1 cellular context compared by ENCODE assay signal in the genomic region with DNA sequence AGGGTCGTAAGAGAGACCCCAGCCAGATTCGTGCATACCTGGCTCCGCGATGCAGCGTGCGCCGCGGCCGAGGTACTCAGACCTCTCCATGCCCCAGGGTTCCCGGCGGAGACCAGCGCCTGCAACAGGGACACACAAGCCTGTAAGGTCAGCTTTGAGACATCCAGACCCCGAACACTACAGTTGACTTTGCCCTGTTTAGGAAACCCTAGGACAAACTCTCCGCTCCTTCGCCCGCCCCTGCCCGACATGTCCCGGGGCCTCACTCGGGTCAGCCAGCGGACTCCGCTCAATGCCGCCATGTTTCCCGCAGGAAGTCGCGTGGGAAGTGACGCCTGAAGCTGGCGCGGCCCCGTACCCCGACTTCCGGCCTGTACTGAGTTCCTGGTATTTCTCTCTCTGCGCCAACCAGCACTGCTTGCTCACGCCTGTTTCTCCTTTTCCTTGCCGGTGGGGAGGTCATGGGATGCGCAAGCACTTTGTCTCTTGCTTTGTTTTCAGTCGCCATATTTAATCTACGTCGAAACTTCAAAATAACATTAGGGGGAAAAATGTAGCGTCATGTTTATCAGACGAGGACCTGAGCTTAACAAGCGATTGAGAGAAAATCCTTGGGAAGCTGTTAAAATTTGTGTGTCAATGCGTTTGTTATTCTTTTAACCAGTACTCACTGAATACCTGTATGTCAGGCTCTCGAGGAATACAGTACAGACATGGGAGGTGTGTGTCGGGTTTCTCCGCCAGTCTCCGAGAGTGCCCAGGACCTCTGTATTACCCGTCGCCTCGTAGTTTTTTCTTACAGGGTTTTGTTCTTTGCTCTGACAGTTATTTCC.
TF ChIP-seq lines count a peak whose summit lies in the region.

A gene (minus strand): TSS at position 330 of the 833 bp plus-strand sequence. CDS start 28 bp downstream, at position 302.

TF ChIP-seq in K562, 482 proteins besides CTCF, POLR2A, EP300 and RAD21 (continued from another document and continues in another):
- TF ChIP-seq, protein P1, sequence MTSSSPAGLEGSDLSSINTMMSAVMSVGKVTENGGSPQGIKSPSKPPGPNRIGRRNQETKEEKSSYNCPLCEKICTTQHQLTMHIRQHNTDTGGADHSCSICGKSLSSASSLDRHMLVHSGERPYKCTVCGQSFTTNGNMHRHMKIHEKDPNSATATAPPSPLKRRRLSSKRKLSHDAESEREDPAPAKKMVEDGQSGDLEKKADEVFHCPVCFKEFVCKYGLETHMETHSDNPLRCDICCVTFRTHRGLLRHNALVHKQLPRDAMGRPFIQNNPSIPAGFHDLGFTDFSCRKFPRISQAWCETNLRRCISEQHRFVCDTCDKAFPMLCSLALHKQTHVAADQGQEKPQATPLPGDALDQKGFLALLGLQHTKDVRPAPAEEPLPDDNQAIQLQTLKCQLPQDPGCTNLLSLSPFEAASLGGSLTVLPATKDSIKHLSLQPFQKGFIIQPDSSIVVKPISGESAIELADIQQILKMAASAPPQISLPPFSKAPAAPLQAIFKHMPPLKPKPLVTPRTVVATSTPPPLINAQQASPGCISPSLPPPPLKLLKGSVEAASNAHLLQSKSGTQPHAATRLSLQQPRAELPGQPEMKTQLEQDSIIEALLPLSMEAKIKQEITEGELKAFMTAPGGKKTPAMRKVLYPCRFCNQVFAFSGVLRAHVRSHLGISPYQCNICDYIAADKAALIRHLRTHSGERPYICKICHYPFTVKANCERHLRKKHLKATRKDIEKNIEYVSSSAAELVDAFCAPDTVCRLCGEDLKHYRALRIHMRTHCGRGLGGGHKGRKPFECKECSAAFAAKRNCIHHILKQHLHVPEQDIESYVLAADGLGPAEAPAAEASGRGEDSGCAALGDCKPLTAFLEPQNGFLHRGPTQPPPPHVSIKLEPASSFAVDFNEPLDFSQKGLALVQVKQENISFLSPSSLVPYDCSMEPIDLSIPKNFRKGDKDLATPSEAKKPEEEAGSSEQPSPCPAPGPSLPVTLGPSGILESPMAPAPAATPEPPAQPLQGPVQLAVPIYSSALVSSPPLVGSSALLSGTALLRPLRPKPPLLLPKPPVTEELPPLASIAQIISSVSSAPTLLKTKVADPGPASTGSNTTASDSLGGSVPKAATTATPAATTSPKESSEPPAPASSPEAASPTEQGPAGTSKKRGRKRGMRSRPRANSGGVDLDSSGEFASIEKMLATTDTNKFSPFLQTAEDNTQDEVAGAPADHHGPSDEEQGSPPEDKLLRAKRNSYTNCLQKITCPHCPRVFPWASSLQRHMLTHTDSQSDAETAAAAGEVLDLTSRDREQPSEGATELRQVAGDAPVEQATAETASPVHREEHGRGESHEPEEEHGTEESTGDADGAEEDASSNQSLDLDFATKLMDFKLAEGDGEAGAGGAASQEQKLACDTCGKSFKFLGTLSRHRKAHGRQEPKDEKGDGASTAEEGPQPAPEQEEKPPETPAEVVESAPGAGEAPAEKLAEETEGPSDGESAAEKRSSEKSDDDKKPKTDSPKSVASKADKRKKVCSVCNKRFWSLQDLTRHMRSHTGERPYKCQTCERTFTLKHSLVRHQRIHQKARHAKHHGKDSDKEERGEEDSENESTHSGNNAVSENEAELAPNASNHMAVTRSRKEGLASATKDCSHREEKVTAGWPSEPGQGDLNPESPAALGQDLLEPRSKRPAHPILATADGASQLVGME (CRISPR knock-in tag; IDR thresholded peaks at IDR 0.05), result no peak
- TF ChIP-seq, protein P2, sequence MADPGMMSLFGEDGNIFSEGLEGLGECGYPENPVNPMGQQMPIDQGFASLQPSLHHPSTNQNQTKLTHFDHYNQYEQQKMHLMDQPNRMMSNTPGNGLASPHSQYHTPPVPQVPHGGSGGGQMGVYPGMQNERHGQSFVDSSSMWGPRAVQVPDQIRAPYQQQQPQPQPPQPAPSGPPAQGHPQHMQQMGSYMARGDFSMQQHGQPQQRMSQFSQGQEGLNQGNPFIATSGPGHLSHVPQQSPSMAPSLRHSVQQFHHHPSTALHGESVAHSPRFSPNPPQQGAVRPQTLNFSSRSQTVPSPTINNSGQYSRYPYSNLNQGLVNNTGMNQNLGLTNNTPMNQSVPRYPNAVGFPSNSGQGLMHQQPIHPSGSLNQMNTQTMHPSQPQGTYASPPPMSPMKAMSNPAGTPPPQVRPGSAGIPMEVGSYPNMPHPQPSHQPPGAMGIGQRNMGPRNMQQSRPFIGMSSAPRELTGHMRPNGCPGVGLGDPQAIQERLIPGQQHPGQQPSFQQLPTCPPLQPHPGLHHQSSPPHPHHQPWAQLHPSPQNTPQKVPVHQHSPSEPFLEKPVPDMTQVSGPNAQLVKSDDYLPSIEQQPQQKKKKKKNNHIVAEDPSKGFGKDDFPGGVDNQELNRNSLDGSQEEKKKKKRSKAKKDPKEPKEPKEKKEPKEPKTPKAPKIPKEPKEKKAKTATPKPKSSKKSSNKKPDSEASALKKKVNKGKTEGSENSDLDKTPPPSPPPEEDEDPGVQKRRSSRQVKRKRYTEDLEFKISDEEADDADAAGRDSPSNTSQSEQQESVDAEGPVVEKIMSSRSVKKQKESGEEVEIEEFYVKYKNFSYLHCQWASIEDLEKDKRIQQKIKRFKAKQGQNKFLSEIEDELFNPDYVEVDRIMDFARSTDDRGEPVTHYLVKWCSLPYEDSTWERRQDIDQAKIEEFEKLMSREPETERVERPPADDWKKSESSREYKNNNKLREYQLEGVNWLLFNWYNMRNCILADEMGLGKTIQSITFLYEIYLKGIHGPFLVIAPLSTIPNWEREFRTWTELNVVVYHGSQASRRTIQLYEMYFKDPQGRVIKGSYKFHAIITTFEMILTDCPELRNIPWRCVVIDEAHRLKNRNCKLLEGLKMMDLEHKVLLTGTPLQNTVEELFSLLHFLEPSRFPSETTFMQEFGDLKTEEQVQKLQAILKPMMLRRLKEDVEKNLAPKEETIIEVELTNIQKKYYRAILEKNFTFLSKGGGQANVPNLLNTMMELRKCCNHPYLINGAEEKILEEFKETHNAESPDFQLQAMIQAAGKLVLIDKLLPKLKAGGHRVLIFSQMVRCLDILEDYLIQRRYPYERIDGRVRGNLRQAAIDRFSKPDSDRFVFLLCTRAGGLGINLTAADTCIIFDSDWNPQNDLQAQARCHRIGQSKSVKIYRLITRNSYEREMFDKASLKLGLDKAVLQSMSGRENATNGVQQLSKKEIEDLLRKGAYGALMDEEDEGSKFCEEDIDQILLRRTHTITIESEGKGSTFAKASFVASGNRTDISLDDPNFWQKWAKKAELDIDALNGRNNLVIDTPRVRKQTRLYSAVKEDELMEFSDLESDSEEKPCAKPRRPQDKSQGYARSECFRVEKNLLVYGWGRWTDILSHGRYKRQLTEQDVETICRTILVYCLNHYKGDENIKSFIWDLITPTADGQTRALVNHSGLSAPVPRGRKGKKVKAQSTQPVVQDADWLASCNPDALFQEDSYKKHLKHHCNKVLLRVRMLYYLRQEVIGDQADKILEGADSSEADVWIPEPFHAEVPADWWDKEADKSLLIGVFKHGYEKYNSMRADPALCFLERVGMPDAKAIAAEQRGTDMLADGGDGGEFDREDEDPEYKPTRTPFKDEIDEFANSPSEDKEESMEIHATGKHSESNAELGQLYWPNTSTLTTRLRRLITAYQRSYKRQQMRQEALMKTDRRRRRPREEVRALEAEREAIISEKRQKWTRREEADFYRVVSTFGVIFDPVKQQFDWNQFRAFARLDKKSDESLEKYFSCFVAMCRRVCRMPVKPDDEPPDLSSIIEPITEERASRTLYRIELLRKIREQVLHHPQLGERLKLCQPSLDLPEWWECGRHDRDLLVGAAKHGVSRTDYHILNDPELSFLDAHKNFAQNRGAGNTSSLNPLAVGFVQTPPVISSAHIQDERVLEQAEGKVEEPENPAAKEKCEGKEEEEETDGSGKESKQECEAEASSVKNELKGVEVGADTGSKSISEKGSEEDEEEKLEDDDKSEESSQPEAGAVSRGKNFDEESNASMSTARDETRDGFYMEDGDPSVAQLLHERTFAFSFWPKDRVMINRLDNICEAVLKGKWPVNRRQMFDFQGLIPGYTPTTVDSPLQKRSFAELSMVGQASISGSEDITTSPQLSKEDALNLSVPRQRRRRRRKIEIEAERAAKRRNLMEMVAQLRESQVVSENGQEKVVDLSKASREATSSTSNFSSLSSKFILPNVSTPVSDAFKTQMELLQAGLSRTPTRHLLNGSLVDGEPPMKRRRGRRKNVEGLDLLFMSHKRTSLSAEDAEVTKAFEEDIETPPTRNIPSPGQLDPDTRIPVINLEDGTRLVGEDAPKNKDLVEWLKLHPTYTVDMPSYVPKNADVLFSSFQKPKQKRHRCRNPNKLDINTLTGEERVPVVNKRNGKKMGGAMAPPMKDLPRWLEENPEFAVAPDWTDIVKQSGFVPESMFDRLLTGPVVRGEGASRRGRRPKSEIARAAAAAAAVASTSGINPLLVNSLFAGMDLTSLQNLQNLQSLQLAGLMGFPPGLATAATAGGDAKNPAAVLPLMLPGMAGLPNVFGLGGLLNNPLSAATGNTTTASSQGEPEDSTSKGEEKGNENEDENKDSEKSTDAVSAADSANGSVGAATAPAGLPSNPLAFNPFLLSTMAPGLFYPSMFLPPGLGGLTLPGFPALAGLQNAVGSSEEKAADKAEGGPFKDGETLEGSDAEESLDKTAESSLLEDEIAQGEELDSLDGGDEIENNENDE (IDR thresholded peaks at IDR 0.05; ENCODE audit: low read depth, low read length), result no peak
- TF ChIP-seq SIN3A (IDR thresholded peaks at IDR 0.05; ENCODE audit: borderline replicate concordance in 2 of 2, control insufficient read depth in 1 of 2, low read depth in 2 of 2, low read length in 2 of 2) (peak; percentile 68 to 75; a peak in 2 of 4 replicates), SRSF3 (IDR thresholded peaks at IDR 0.05; ENCODE audit: insufficient read depth, low read length) (no peak), HNRNPL (IDR thresholded peaks at IDR 0.05; ENCODE audit: low read depth, low read length) (no peak), RNF2 (IDR thresholded peaks at IDR 0.05) (peak; percentile 69), ZNF668 (CRISPR knock-in tag; IDR thresholded peaks at IDR 0.05) (no peak), MTF1 (CRISPR knock-in tag; IDR thresholded peaks at IDR 0.05; ENCODE audit: borderline replicate concordance) (no peak), CCNT2 (IDR thresholded peaks at IDR 0.05; ENCODE audit: borderline replicate concordance, extremely low read depth, insufficient read length, low read depth, low read length) (no peak), ZNF644 (tag; IDR thresholded peaks at IDR 0.05; ENCODE audit: low read depth) (no peak), PHTF2 (CRISPR knock-in tag; IDR thresholded peaks at IDR 0.05) (no peak), MTA1 (IDR thresholded peaks at IDR 0.05; ENCODE audit: borderline replicate concordance) (peak; percentile 99), PHB2 (IDR thresholded peaks at IDR 0.05; ENCODE audit: low read depth) (no peak), ZNF24 (IDR thresholded peaks at IDR 0.05) (no peak), NCOR1 (IDR thresholded peaks at IDR 0.05) (0 out of 2 replicates have a peak, but pooled peaks have one; percentile 18), CBX5 (IDR thresholded peaks at IDR 0.05; ENCODE audit: borderline replicate concordance, low read depth) (no peak), NR4A1 (CRISPR knock-in tag; IDR thresholded peaks at IDR 0.05) (no peak), NR4A1 (tag; IDR thresholded peaks at IDR 0.05) (no peak), ZNF444 (CRISPR knock-in tag; IDR thresholded peaks at IDR 0.05) (no peak), RAD51 (IDR thresholded peaks at IDR 0.05; ENCODE audit: borderline replicate concordance, low read depth) (no peak), TAF7 (tag; IDR thresholded peaks at IDR 0.05) (peak; percentile 74)
- TF ChIP-seq, protein P3, sequence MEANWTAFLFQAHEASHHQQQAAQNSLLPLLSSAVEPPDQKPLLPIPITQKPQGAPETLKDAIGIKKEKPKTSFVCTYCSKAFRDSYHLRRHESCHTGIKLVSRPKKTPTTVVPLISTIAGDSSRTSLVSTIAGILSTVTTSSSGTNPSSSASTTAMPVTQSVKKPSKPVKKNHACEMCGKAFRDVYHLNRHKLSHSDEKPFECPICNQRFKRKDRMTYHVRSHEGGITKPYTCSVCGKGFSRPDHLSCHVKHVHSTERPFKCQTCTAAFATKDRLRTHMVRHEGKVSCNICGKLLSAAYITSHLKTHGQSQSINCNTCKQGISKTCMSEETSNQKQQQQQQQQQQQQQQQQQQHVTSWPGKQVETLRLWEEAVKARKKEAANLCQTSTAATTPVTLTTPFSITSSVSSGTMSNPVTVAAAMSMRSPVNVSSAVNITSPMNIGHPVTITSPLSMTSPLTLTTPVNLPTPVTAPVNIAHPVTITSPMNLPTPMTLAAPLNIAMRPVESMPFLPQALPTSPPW (CRISPR knock-in tag; IDR thresholded peaks at IDR 0.05), result no peak
- TF ChIP-seq, protein P4, sequence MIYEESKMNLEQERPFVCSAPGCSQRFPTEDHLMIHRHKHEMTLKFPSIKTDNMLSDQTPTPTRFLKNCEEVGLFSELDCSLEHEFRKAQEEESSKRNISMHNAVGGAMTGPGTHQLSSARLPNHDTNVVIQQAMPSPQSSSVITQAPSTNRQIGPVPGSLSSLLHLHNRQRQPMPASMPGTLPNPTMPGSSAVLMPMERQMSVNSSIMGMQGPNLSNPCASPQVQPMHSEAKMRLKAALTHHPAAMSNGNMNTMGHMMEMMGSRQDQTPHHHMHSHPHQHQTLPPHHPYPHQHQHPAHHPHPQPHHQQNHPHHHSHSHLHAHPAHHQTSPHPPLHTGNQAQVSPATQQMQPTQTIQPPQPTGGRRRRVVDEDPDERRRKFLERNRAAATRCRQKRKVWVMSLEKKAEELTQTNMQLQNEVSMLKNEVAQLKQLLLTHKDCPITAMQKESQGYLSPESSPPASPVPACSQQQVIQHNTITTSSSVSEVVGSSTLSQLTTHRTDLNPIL (CRISPR knock-in tag; IDR thresholded peaks at IDR 0.05), result no peak
- TF ChIP-seq, protein P5, sequence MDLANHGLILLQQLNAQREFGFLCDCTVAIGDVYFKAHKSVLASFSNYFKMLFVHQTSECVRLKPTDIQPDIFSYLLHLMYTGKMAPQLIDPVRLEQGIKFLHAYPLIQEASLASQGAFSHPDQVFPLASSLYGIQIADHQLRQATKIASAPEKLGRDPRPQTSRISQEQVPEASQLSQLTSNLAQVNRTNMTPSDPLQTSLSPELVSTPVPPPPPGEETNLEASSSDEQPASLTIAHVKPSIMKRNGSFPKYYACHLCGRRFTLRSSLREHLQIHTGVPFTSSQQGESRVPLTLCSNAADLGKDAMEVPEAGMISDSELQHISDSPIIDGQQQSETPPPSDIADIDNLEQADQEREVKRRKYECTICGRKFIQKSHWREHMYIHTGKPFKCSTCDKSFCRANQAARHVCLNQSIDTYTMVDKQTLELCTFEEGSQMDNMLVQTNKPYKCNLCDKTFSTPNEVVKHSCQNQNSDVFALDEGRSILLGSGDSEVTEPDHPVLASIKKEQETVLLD (IDR thresholded peaks at IDR 0.05), result no peak
- TF ChIP-seq, protein P6, sequence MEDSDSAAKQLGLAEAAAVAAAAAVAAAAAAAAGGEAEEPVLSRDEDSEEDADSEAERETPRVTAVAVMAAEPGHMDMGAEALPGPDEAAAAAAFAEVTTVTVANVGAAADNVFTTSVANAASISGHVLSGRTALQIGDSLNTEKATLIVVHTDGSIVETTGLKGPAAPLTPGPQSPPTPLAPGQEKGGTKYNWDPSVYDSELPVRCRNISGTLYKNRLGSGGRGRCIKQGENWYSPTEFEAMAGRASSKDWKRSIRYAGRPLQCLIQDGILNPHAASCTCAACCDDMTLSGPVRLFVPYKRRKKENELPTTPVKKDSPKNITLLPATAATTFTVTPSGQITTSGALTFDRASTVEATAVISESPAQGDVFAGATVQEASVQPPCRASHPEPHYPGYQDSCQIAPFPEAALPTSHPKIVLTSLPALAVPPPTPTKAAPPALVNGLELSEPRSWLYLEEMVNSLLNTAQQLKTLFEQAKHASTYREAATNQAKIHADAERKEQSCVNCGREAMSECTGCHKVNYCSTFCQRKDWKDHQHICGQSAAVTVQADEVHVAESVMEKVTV (CRISPR knock-in tag; IDR thresholded peaks at IDR 0.05), result no peak
